ENCODE assay signal across 10 cellular contexts in genomic region chr1:201500670-201501120, GRCh38. TPM values are rescaled to one million over a fixed set of nuclear protein-coding genes. Genes with fewer than 3 reads are reported as not detected.
DNase-seq lines count a peak whose midpoint lies in the region; ATAC-seq and TF ChIP-seq lines count a peak whose summit lies in the region.
"Had no signal": no experiment of that assay in that cellular context is flagged by ENCODE, and none has a peak within 500 bp of the region (broad histone marks: within the 10 kb centered on the region; RNA-seq: fewer than 3 reads in every experiment).

No MANE protein-coding gene starts in this region.

- no TSS peak for BruUV-seq in OCI-LY7 (replicated peaks; lab: Mats Ljungman, UMichigan)

- H3K9me3 Mint-ChIP-seq in endodermal cell: no peaks in the 10 kb centered on the region

- peak overlapping the region in 1 of 2 experiments; percentile 60 for H3K4ac ChIP-seq in mesenchymal stem cell (ENCODE audit: low read depth in 1 of 2, low read length in 2 of 2)

- POLR2A ChIA-PET in OCI-LY7 (lab: Charles Lee): interaction anchor here (3.8 kb wide), 1 partner anchor 11 kb away, joined by 32 read pairs; no protein-coding TSS in a partner anchor

- no peak for ATAC-seq in GM21528 (IDR thresholded peaks at IDR 0.05; ENCODE audit: low FRiP score, unreplicated experiment)

- H3K4me1 Mint-ChIP-seq in endodermal cell: peaks cover 40% of the 10 kb centered on the region

- peaks cover 6% of the 10 kb centered on the region for H3K27me3 Mint-ChIP-seq in endodermal cell (ENCODE audit: insufficient read depth)

- H2AFZ ChIP-seq in mesenchymal stem cell (ENCODE audit: low read depth, low read length): no peak overlapping the region
- H2AFZ ChIP-seq in OCI-LY7 (ENCODE audit: low read length): no peak overlapping the region

- TF ChIP-seq POLR2A in suprapubic skin (IDR thresholded peaks at IDR 0.05): no peak

- no peaks in the 10 kb centered on the region for H3K9me2 ChIP-seq in OCI-LY7 (ENCODE audit: insufficient read depth, low read length)

- H2BK15ac ChIP-seq in mesenchymal stem cell (ENCODE audit: low read depth, poor library complexity, severe bottlenecking): no peak overlapping the region

- H3K79me1 ChIP-seq in mesenchymal stem cell (replicated peaks; ENCODE audit: low read length, poor library complexity, severe bottlenecking): no peaks in the 10 kb centered on the region

- H2BK12ac ChIP-seq in mesenchymal stem cell (ENCODE audit: low read length in 2 of 2): peak overlapping the region in 1 of 2 experiments; percentile 85

- H3K27ac ChIP-seq in endodermal cell (ENCODE audit: low read depth, low read length) (peak overlapping the region; percentile 59), mesenchymal stem cell (ENCODE audit: low read length, poor library complexity, severe bottlenecking) (no peak overlapping the region), suprapubic skin (peak overlapping the region; percentile 80), OCI-LY7 (ENCODE audit: low read depth, low read length, poor library complexity, severe bottlenecking) (no peak overlapping the region)

- H3K4me1 ChIP-seq in NT2/D1 (ENCODE audit: insufficient read depth, insufficient read length) (peaks cover 34% of the 10 kb centered on the region), endodermal cell (ENCODE audit: control insufficient read depth, insufficient read depth, low read length) (peaks cover 20% of the 10 kb centered on the region), mesenchymal stem cell (ENCODE audit: control insufficient read depth, insufficient read depth, low read depth, low read length) (peaks cover 17% of the 10 kb centered on the region), suprapubic skin (peaks cover 88% of the 10 kb centered on the region), OCI-LY7 (ENCODE audit: insufficient read depth, low read length, poor library complexity, severe bottlenecking) (peaks cover 38% of the 10 kb centered on the region)

- H4K8ac ChIP-seq in mesenchymal stem cell (ENCODE audit: low read length): peak overlapping the region; percentile 12

- H2AK5ac ChIP-seq in mesenchymal stem cell (ENCODE audit: low read length, severe bottlenecking): peak overlapping the region; percentile 40

- H3K27ac Mint-ChIP-seq in endodermal cell: peak overlapping the region; percentile 35

- H3K23ac ChIP-seq in mesenchymal stem cell (ENCODE audit: low read length in 2 of 2): peak overlapping the region in 1 of 2 experiments; percentile 32

- no peak overlapping the region for H3K4me3 Mint-ChIP-seq in endodermal cell

- H3K27me3 ChIP-seq in NT2/D1 (ENCODE audit: insufficient read depth, insufficient read length): no peaks in the 10 kb centered on the region
- H3K27me3 ChIP-seq in endodermal cell (ENCODE audit: control insufficient read depth, insufficient read depth, low read length, poor library complexity, severe bottlenecking): no peaks in the 10 kb centered on the region
- H3K27me3 ChIP-seq in mesenchymal stem cell (ENCODE audit: control insufficient read depth in 1 of 2, insufficient read depth in 1 of 2, low read length in 2 of 2): no peaks in the 10 kb centered on the region
- no peaks in the 10 kb centered on the region for H3K27me3 ChIP-seq in suprapubic skin

- H3K9me3 ChIP-seq in NT2/D1 (ENCODE audit: insufficient read depth, low read length): no peaks in the 10 kb centered on the region
- H3K9me3 ChIP-seq in endodermal cell (ENCODE audit: control insufficient read depth, low read length): no peaks in the 10 kb centered on the region
- H3K9me3 ChIP-seq in mesenchymal stem cell (ENCODE audit: control insufficient read depth, low read length): no peaks in the 10 kb centered on the region
- H3K9me3 ChIP-seq in suprapubic skin: no peaks in the 10 kb centered on the region
- no peaks in the 10 kb centered on the region for H3K9me3 ChIP-seq in OCI-LY7 (ENCODE audit: low read length)

- H4K20me1 ChIP-seq in OCI-LY7 (ENCODE audit: insufficient read depth, low read length): peaks cover 4% of the 10 kb centered on the region; the same call in 1 of the 2 replicates

- H3K4me2 ChIP-seq in mesenchymal stem cell (ENCODE audit: low read length, poor library complexity, severe bottlenecking) (no peak overlapping the region), OCI-LY7 (ENCODE audit: low read length) (no peak overlapping the region)

- no peak for TF ChIP-seq EP300 in suprapubic skin (IDR thresholded peaks at IDR 0.05)

- no peaks in the 10 kb centered on the region for H3K36me3 Mint-ChIP-seq in endodermal cell (ENCODE audit: low read depth)

- no peak for TF ChIP-seq CTCF in endodermal cell (conservative IDR thresholded peaks at IDR 0.05)
- TF ChIP-seq CTCF in suprapubic skin (IDR thresholded peaks at IDR 0.05): no peak
- TF ChIP-seq CTCF in OCI-LY7 (conservative IDR thresholded peaks at IDR 0.05; ENCODE audit: low read length): no peak

- peaks cover 24% of the 10 kb centered on the region; the same call in 1 of the 2 replicates for H3K79me2 ChIP-seq in OCI-LY7 (ENCODE audit: insufficient read depth, low read depth, low read length)

- no peak overlapping the region for H2BK120ac ChIP-seq in mesenchymal stem cell (ENCODE audit: low read depth, low read length)

- WGBS in endodermal cell (ENCODE audit: insufficient coverage in 1 of 2, insufficient read length in 1 of 2), 2 experiments: 80 to 85% methylated on average over 4 of the region's 4 CpGs
- WGBS in mesenchymal stem cell: 46% methylated on average over 4 of the region's 4 CpGs
- WGBS in suprapubic skin: 46% methylated on average over 4 of the region's 4 CpGs

- H4K91ac ChIP-seq in mesenchymal stem cell (ENCODE audit: low read length): peak overlapping the region; percentile 73

- CTCF ChIA-PET in OCI-LY7 (lab: Charles Lee; ENCODE audit: unreplicated experiment): no interaction called here

- peak overlapping the region; percentile 67 to 91 for H3K18ac ChIP-seq in mesenchymal stem cell (ENCODE audit: low read depth in 1 of 2, low read length in 2 of 2)

- peak overlapping the region; percentile 29 for H3K9ac ChIP-seq in NT2/D1 (ENCODE audit: insufficient read length, low read depth)
- H3K9ac ChIP-seq in endodermal cell (ENCODE audit: extremely low read depth, low read length, poor library complexity, severe bottlenecking): no peak overlapping the region
- H3K9ac ChIP-seq in mesenchymal stem cell (ENCODE audit: low read length): peak overlapping the region; percentile 10

- peak overlapping the region in 1 of 2 experiments; percentile 35 for H3K14ac ChIP-seq in mesenchymal stem cell (ENCODE audit: low read length in 2 of 2)

- intact Hi-C loops in OCI-LY7 (cut with micrococcal nuclease; ENCODE audit: unreplicated experiment): no loop called here

- H3K36me3 ChIP-seq in NT2/D1 (ENCODE audit: insufficient read depth, insufficient read length, low read length): peaks cover under 1% of the 10 kb centered on the region
- no peaks in the 10 kb centered on the region for H3K36me3 ChIP-seq in endodermal cell (ENCODE audit: control insufficient read depth, insufficient read depth, low read length)
- H3K36me3 ChIP-seq in mesenchymal stem cell (ENCODE audit: control insufficient read depth in 1 of 2, insufficient read depth in 2 of 2, low read depth in 1 of 2, low read length in 2 of 2): peaks cover 0 to 4% of the 10 kb centered on the region in 2 experiments
- H3K36me3 ChIP-seq in suprapubic skin: peaks cover 5% of the 10 kb centered on the region
- peaks cover 3% of the 10 kb centered on the region for H3K36me3 ChIP-seq in OCI-LY7 (ENCODE audit: insufficient read depth, low read length)

- DNase-seq in NT2/D1 (ENCODE audit: low read depth, low spot score) (no peak), endodermal cell (peak; percentile 71), mesenchymal stem cell (no peak), suprapubic skin (ENCODE audit: low spot score in 2 of 2) (no peak), RKO (ENCODE audit: low spot score) (no peak), OCI-LY7 (ENCODE audit: low spot score) (no peak), GM19240 (ENCODE audit: insufficient read length, low spot score) (no peak)
- DNase-seq: activated effector memory CD4-positive, alpha-beta T cell treated with Interleukin-2 at 50 U/mL for 16 hours; NCI-H526 treated with DMSO at 0.1 percent for 48 hours had no signal

- H3K4me3 ChIP-seq in NT2/D1 (ENCODE audit: insufficient read length, low read depth) (no peak overlapping the region), endodermal cell (ENCODE audit: low read length) (no peak overlapping the region), mesenchymal stem cell (ENCODE audit: insufficient read depth in 1 of 2, low read depth in 1 of 2, low read length in 2 of 2) (peak overlapping the region in 1 of 2 experiments; percentile 6), suprapubic skin (peak overlapping the region; percentile 3), OCI-LY7 (ENCODE audit: low read depth, low read length, poor library complexity, severe bottlenecking) (no peak overlapping the region)

- peak overlapping the region; percentile 21 for H2BK5ac ChIP-seq in mesenchymal stem cell (ENCODE audit: low read depth, low read length, poor library complexity, severe bottlenecking)

RNA-seq across cellular contexts. Expression of gene CSRP1, which starts 6.2 kb away (rescaled TPM):
- total RNA-seq in endodermal cell: 10 to 100 TPM; 16.1 to 17.7 TPM
- polyA plus RNA-seq in endodermal cell (2013, experiment 1 of 2): 16.1 TPM
- polyA plus RNA-seq in endodermal cell (2013, experiment 2 of 2): 21.3 TPM
- polyA plus RNA-seq in mesenchymal stem cell (2013, experiment 1 of 2): 86.6 TPM
- 85.7 TPM for polyA plus RNA-seq in mesenchymal stem cell (2013, experiment 2 of 2)
- 100 to 1,000 TPM; 379 to 436 (median 414) TPM for total RNA-seq in suprapubic skin
- 46.4 and 52.8 TPM in 2 replicates for total RNA-seq in OCI-LY7 (2014; rRNA removed; shearing (Covaris generic))
- 72.2 and 89.8 TPM in 2 replicates for total RNA-seq in OCI-LY7 (2022)

RNA-seq across cellular contexts. Expression of gene PHLDA3, which starts 31.7 kb away (rescaled TPM):
- total RNA-seq in endodermal cell (10 to 100 TPM in 1 of 2 donors, 1 to 10 TPM in 1; 9.6 to 15.8 TPM), suprapubic skin (10 to 100 TPM; 31.5 to 61.1 (median 44.5) TPM), OCI-LY7 (2022) (not detected in 2 replicates)
- polyA plus RNA-seq in endodermal cell (2013, experiment 1 of 2): 26.6 TPM
- 25.3 TPM for polyA plus RNA-seq in endodermal cell (2013, experiment 2 of 2)
- 42.7 TPM for polyA plus RNA-seq in mesenchymal stem cell (2013, experiment 1 of 2)
- 42.7 TPM for polyA plus RNA-seq in mesenchymal stem cell (2013, experiment 2 of 2)
- not detected in 2 replicates for total RNA-seq in OCI-LY7 (2014; rRNA removed; shearing (Covaris generic))

RNA-seq across cellular contexts. Expression of gene NAV1, which starts 38.2 kb away (rescaled TPM):
- total RNA-seq in endodermal cell (10 to 100 TPM; 42.2 to 62.5 TPM), suprapubic skin (10 to 100 TPM; 17.4 to 36.9 (median 25.5) TPM), OCI-LY7 (2022) (19.8 and 20.7 TPM in 2 replicates)
- polyA plus RNA-seq in endodermal cell (2013, experiment 1 of 2): 25.8 TPM
- 23.3 TPM for polyA plus RNA-seq in endodermal cell (2013, experiment 2 of 2)
- 51.4 TPM for polyA plus RNA-seq in mesenchymal stem cell (2013, experiment 1 of 2)
- polyA plus RNA-seq in mesenchymal stem cell (2013, experiment 2 of 2): 45.4 TPM
- total RNA-seq in OCI-LY7 (2014; rRNA removed; shearing (Covaris generic)): 2.5 and 4.2 TPM in 2 replicates

Comparison
In these comparisons a context has a peak if more than half of its experiments do, and no peak if none do; other contexts are left out.
1. H3K27ac ChIP-seq: peak in endodermal cell (single experiment) and suprapubic skin (single experiment); none in mesenchymal stem cell (single experiment) and OCI-LY7 (single experiment).
2. RNA of gene CSRP1, which starts 6.2 kb away (total RNA-seq): 379 to 436 TPM in suprapubic skin; 46.4 to 89.8 TPM in OCI-LY7 and 16.1 to 17.7 TPM in endodermal cell; every median in the first group is over 4 times any median in the second.
3. RNA of gene PHLDA3, which starts 31.7 kb away (total RNA-seq): 31.5 to 61.1 TPM in suprapubic skin and 9.6 to 15.8 TPM in endodermal cell; not detected in OCI-LY7; every median in the first group is over 4 times any median in the second.